10 cellular contexts compared by ENCODE assay signal in genomic region chr4:18366762-18367358, GRCh38.
DNase-seq lines count a peak whose midpoint lies in the region; ATAC-seq, FAIRE-seq and TF ChIP-seq lines count a peak whose summit lies in the region.
"Had no signal": no experiment of that assay in that cellular context is flagged by ENCODE, and none has a peak within 500 bp of the region (broad histone marks: within the 10 kb centered on the region; RNA-seq: fewer than 3 reads in every experiment).

No MANE protein-coding gene starts in this region.

- no peak for FAIRE-seq in frontal cortex (lab: Jason Lieb, UNC)

- DNase-seq in NCI-H2227 treated with DMSO at 0.1 percent for 48 hours (lab: John Stamatoyannopoulos, UW): peak; percentile 0
- no peak for DNase-seq in NCI-H2227 (lab: John Stamatoyannopoulos, UW; ENCODE audit: unreplicated experiment)
- peak; percentile 32 for DNase-seq in Jurkat, Clone E6-1 (ENCODE audit: low read depth, low spot score)
- DNase-seq in SHP77 treated with DMSO at 0.1 percent for 48 hours (lab: John Stamatoyannopoulos, UW): peak; percentile 6
- peak; percentile 25 for DNase-seq in foreskin melanocyte
- no peak for DNase-seq in thyroid gland
- DNase-seq in frontal cortex (ENCODE audit: low spot score in 2 of 2): no peak
- DNase-seq: activated naive CD8-positive, alpha-beta T cell treated with anti-CD3 and anti-CD28 coated beads, Interleukin-2, amount 10 ng/mL, durations not matched to agents 7 days and 5 days had no signal

- intact Hi-C loops in thyroid gland (cut with DNase I): no loop called here

- H3K4me3 ChIP-seq in Jurkat, Clone E6-1 (ENCODE audit: low read length): no peak overlapping the region
- H3K4me3 ChIP-seq in thyroid gland (replicated peaks in 1 of 3): no peak overlapping the region
- H3K4me3 ChIP-seq: BLaER1 treated with 17β-estradiol and CSF1 and Interleukin-3, amounts not matched to agents 10 nM and 100 nM had no signal

- no peak for TF ChIP-seq POLR2A in thyroid gland (IDR thresholded peaks at IDR 0.05)

- no peaks in the 10 kb centered on the region for H3K4me1 ChIP-seq in thyroid gland
- H3K4me1 ChIP-seq: BLaER1 treated with 17β-estradiol and CSF1 and Interleukin-3, amounts not matched to agents 10 nM and 100 nM had no signal

- no peaks in the 10 kb centered on the region for H3K27me3 ChIP-seq in thyroid gland
- H3K27me3 ChIP-seq: BLaER1 treated with 17β-estradiol and CSF1 and Interleukin-3, amounts not matched to agents 10 nM and 100 nM had no signal

- H3K27ac ChIP-seq in thyroid gland: no peak overlapping the region
- H3K27ac ChIP-seq: BLaER1 treated with 17β-estradiol and CSF1 and Interleukin-3, amounts not matched to agents 10 nM and 100 nM had no signal

- peak in 2 of 6 experiments; percentile 17 to 20 for TF ChIP-seq CTCF in thyroid gland (IDR thresholded peaks at IDR 0.05)

- H3K36me3 ChIP-seq in thyroid gland: no peaks in the 10 kb centered on the region
- H3K36me3 ChIP-seq: BLaER1 treated with 17β-estradiol and CSF1 and Interleukin-3, amounts not matched to agents 10 nM and 100 nM had no signal

- 62 to 76% methylated on average over 2 of the region's 2 CpGs for WGBS in thyroid gland, 2 donors

- no peaks in the 10 kb centered on the region for H3K9me3 ChIP-seq in thyroid gland
- H3K9me3 ChIP-seq: BLaER1 treated with 17β-estradiol and CSF1 and Interleukin-3, amounts not matched to agents 10 nM and 100 nM had no signal

- ATAC-seq in GM21619 (IDR thresholded peaks at IDR 0.05; ENCODE audit: unreplicated experiment): peak; percentile 90

Comparison
In these comparisons a context has a peak if more than half of its experiments do, and no peak if none do; other contexts are left out.
1. DNase-seq: peak in NCI-H2227 treated with DMSO at 0.1 percent for 48 hours (single experiment), Jurkat, Clone E6-1 (single experiment), SHP77 treated with DMSO at 0.1 percent for 48 hours (single experiment) and foreskin melanocyte (single experiment); none in NCI-H2227 (single experiment), thyroid gland (0 of 2) and frontal cortex (0 of 2).